1 cellular context compared by ENCODE assay signal in genomic region chr14:99596772-99597171, GRCh38.
TF ChIP-seq lines count a peak whose summit lies in the region.

No MANE protein-coding gene starts in this region.

TF ChIP-seq in H1, 55 proteins besides CTCF, POLR2A, EP300 and RAD21:
- TF ChIP-seq EZH2 (IDR thresholded peaks at IDR 0.05; ENCODE audit: low read depth, low read length, severe bottlenecking) (no peak), SP4 (IDR thresholded peaks at IDR 0.05; ENCODE audit: low read length) (no peak), ASH2L (IDR thresholded peaks at IDR 0.05; ENCODE audit: low read length) (no peak), ATF2 (IDR thresholded peaks at IDR 0.05; ENCODE audit: low read length) (no peak), SUZ12 (IDR thresholded peaks at IDR 0.05; ENCODE audit: low read length) (no peak), ZNF274 (IDR thresholded peaks at IDR 0.05; ENCODE audit: borderline replicate concordance, extremely low read depth, low read length) (no peak), KDM5A (IDR thresholded peaks at IDR 0.05; ENCODE audit: low read length) (no peak), KDM4A (IDR thresholded peaks at IDR 0.05; ENCODE audit: low read depth, low read length, severe bottlenecking) (no peak), BRCA1 (IDR thresholded peaks at IDR 0.05; ENCODE audit: low read depth, low read length) (no peak), BACH1 (IDR thresholded peaks at IDR 0.05; ENCODE audit: low read length) (no peak), GABPA (IDR thresholded peaks at IDR 0.05; ENCODE audit: borderline replicate concordance, insufficient read depth, low read length) (no peak), CHD2 (IDR thresholded peaks at IDR 0.05; ENCODE audit: low read length) (no peak), EGR1 (IDR thresholded peaks at IDR 0.05; ENCODE audit: borderline replicate concordance, low read depth, low read length) (no peak), MAFK (IDR thresholded peaks at IDR 0.05; ENCODE audit: low read depth, low read length) (no peak), HDAC6 (IDR thresholded peaks at IDR 0.05; ENCODE audit: low read depth, low read length) (no peak), SAP30 (IDR thresholded peaks at IDR 0.05; ENCODE audit: insufficient read depth, insufficient replicate concordance, low read length) (no peak), RFX5 (IDR thresholded peaks at IDR 0.05; ENCODE audit: borderline replicate concordance, low read depth, low read length) (no peak), CBX5 (IDR thresholded peaks at IDR 0.05; ENCODE audit: low read depth, low read length) (no peak), SIRT6 (IDR thresholded peaks at IDR 0.05; ENCODE audit: low read length) (no peak), TCF12 (IDR thresholded peaks at IDR 0.05; ENCODE audit: low read depth, low read length) (no peak)
